ENCODE assay signal across 8 cellular contexts in the genomic region with DNA sequence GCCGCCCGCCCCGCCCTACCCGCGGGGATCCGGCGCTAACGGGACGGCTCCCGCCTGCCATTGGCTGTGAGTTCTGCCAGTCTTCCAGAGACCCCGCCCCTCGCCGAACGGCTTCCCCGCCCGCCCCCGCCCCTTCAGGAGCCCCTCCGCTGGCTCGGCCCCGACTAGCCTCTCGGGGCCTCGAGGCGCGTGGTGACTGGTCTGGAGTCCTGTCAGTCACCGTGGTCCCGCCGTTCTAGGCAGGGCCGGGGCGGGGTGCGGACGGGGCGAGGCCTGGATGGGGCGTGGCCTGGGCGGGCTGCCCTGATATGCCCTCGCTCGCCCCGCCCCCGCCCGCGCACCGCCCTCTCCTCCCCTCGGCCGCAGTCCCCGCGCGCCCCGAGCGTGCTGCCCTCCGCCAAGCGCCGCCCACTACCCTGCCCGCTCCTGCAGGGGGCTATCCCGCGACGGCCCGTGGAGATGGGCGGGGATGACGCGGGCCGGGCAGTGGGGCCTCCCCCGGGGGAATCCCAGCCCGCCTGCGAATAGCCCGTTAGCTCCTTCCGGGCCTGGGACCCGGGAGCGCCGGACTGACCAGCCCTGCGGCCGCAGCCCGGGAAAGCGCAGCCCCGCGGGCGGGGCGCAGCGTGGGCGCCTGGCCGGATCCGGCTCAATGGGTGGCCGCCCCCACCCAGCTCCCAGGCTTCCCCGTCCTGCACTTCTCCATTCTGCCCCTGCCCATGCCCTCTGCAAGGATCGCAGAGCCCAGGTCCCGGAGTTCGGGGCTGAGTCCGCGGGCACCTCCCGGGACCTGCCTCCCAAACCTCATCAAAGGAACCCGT. TPM values are rescaled to one million over a fixed set of nuclear protein-coding genes. Genes with fewer than 3 reads are reported as not detected.
A peak's percentile ranks its signal among the peaks of the same experiment; 100 is the strongest.
DNase-seq lines count a peak whose midpoint lies in the region; ATAC-seq lines count a peak whose summit lies in the region.

No MANE protein-coding gene starts in this region.

- no peak overlapping the region for H3K4ac ChIP-seq in mesendoderm (ENCODE audit: low read depth, low read length)

- no peak overlapping the region for H2BK120ac ChIP-seq in mesendoderm (ENCODE audit: low read depth, low read length)

- no peaks in the 10 kb centered on the region for H3K9me3 ChIP-seq in effector memory CD4-positive, alpha-beta T cell (ENCODE audit: control insufficient read depth, low read length)

- no peak overlapping the region for H2BK15ac ChIP-seq in mesendoderm (replicated peaks; ENCODE audit: low read depth)

- peak; percentile 98 for DNase-seq in COR-L47 (lab: John Stamatoyannopoulos, UW)
- peak; percentile 89 for DNase-seq in HT1080 (ENCODE audit: low read depth)
- DNase-seq in NK-92 treated with Interleukin-12 subunit alpha and Interleukin-12 subunit beta, amount 100 ng/mL, for 24 hours (lab: John Stamatoyannopoulos, UW) = peak; percentile 100
- DNase-seq in activated CD8-positive, alpha-beta memory T cell treated with anti-CD3 and anti-CD28 coated beads for 4 hours (ENCODE audit: low read depth in 2 of 2) = peak; percentile 98 to 99
- DNase-seq in effector memory CD4-positive, alpha-beta T cell = peak; percentile 99 to 100 (median 99)
- peak; percentile 99 for DNase-seq in mesendoderm
- DNase-seq in stimulated activated CD8-positive, alpha-beta memory T cell treated with anti-CD3 and anti-CD28 coated beads, Interleukin-12 subunit alpha, Interleukin-12 subunit beta, amount 100 ng/mL, for 24 hours (ENCODE audit: extremely low read depth) = peak; percentile 98

- no peak overlapping the region for H2AK5ac ChIP-seq in mesendoderm (ENCODE audit: low read length)

- H3K27me3 ChIP-seq in effector memory CD4-positive, alpha-beta T cell (replicated peaks; ENCODE audit: control insufficient read depth, insufficient read depth, low read length, poor library complexity, severe bottlenecking) = no peaks in the 10 kb centered on the region
- no peaks in the 10 kb centered on the region for H3K27me3 ChIP-seq in mesendoderm (ENCODE audit: insufficient read depth, low read length, poor library complexity)

- peak overlapping the region; percentile 78 for H3K4me2 ChIP-seq in mesendoderm (ENCODE audit: low read length)

- no peak overlapping the region for H3K23ac ChIP-seq in mesendoderm (ENCODE audit: low read length)

- H3K79me1 ChIP-seq in mesendoderm (ENCODE audit: low read length) = no peaks in the 10 kb centered on the region

- peak overlapping the region; percentile 85 for H3K56ac ChIP-seq in mesendoderm (ENCODE audit: low read length)

- peak overlapping the region; percentile 84 for H3K27ac ChIP-seq in effector memory CD4-positive, alpha-beta T cell (ENCODE audit: insufficient read depth, low read length, poor library complexity, severe bottlenecking)
- no peak overlapping the region for H3K27ac ChIP-seq in mesendoderm (ENCODE audit: low read depth, low read length)

- no peaks in the 10 kb centered on the region for H3K79me2 ChIP-seq in mesendoderm (ENCODE audit: control insufficient read depth, insufficient read depth, low read length)

- no peak overlapping the region for H2BK5ac ChIP-seq in mesendoderm (ENCODE audit: low read length)

- no peak overlapping the region for H4K8ac ChIP-seq in mesendoderm (ENCODE audit: low read depth, low read length)

- no peaks in the 10 kb centered on the region for H3K36me3 ChIP-seq in effector memory CD4-positive, alpha-beta T cell (ENCODE audit: control insufficient read depth, insufficient read depth, low read length)
- H3K36me3 ChIP-seq in mesendoderm (ENCODE audit: control insufficient read depth, insufficient read depth, low read length) = no peaks in the 10 kb centered on the region

- no CpG with 5 or more reads among the region's 89 CpGs for WGBS in mesendoderm (ENCODE audit: extremely low coverage, insufficient coverage, low lambda C conversion rate)

- H4K5ac ChIP-seq in mesendoderm (ENCODE audit: low read length) = no peak overlapping the region

- H3K18ac ChIP-seq in mesendoderm (ENCODE audit: low read length) = peak overlapping the region; percentile 91

- ATAC-seq in GM21381 (IDR thresholded peaks at IDR 0.05; ENCODE audit: unreplicated experiment) = peak; percentile 91

- peak overlapping the region; percentile 99 for H3K4me3 ChIP-seq in effector memory CD4-positive, alpha-beta T cell (ENCODE audit: insufficient read depth, low read depth, low read length, poor library complexity, severe bottlenecking)
- H3K4me3 ChIP-seq in mesendoderm (ENCODE audit: low read length) = peak overlapping the region; percentile 62

- H3K9ac ChIP-seq in mesendoderm (ENCODE audit: low read length) = peak overlapping the region; percentile 66

- peaks cover 10% of the 10 kb centered on the region for H3K4me1 ChIP-seq in effector memory CD4-positive, alpha-beta T cell (ENCODE audit: control insufficient read depth, insufficient read depth, low read length, poor library complexity, severe bottlenecking)
- peaks cover 2% of the 10 kb centered on the region for H3K4me1 ChIP-seq in mesendoderm (ENCODE audit: control insufficient read depth, low read depth, low read length)

RNA-seq across cellular contexts. Expression of a gene that starts 0.4 kb away (rescaled TPM):
- 3.3 and 4.6 TPM in 2 replicates for total RNA-seq in HT1080 (2014; rRNA removed; shearing (Covaris generic))
- polyA plus RNA-seq in HT1080 (2015; cell fraction: cytosol; rRNA removed) = 5.1 and 5.3 TPM in 2 replicates
- 4.1 and 4.9 TPM in 2 replicates for polyA plus RNA-seq in HT1080 (2015; cell fraction: nucleus; rRNA removed)
- 29.0 TPM for polyA plus RNA-seq in mesendoderm (2013, experiment 1 of 2)
- 28.6 TPM for polyA plus RNA-seq in mesendoderm (2013, experiment 2 of 2)

RNA-seq across cellular contexts. Expression of a gene that starts 32.8 kb away (rescaled TPM):
- total RNA-seq in HT1080 (2014; rRNA removed; shearing (Covaris generic)) = not detected in 2 replicates
- not detected in 2 replicates for polyA plus RNA-seq in HT1080 (2015; cell fraction: cytosol; rRNA removed)
- not detected in 2 replicates for polyA plus RNA-seq in HT1080 (2015; cell fraction: nucleus; rRNA removed)
- 6.7 TPM for polyA plus RNA-seq in mesendoderm (2013, experiment 1 of 2)
- polyA plus RNA-seq in mesendoderm (2013, experiment 2 of 2) = 7.7 TPM
